Comparison of ENCODE assay signal across 19 cellular contexts in genomic region chr14:54643696-54644176, GRCh38.
DNase-seq lines count a peak whose midpoint lies in the region; TF ChIP-seq lines count a peak whose summit lies in the region.
"Had no signal": no experiment of that assay in that cellular context is flagged by ENCODE, and none has a peak within 500 bp of the region (broad histone marks: within the 10 kb centered on the region; RNA-seq: fewer than 3 reads in every experiment).

No MANE protein-coding gene starts in this region.

- peaks cover 12 to 20% of the 10 kb centered on the region in 2 experiments for H3K4me1 Mint-ChIP-seq in H9
- peaks cover 10% of the 10 kb centered on the region for H3K4me1 Mint-ChIP-seq in progenitor cell of endocrine pancreas (ENCODE audit: low read depth)

- DNase-seq in H9 (no peak), SW480 (ENCODE audit: low spot score) (peak; percentile 77), kidney glomerular epithelial cell (lab: John Stamatoyannopoulos, UW) (peak; percentile 58), progenitor cell of endocrine pancreas (ENCODE audit: low spot score, unreplicated experiment) (no peak), NCI-H524 (lab: John Stamatoyannopoulos, UW) (no peak), anterior cingulate cortex (lab: John Stamatoyannopoulos, UW) (no peak), NOMO-1 (lab: John Stamatoyannopoulos, UW; ENCODE audit: unreplicated experiment in 2 of 2) (no peak), NCI-H1694 (lab: John Stamatoyannopoulos, UW) (no peak)
- DNase-seq: activated CD4-positive, alpha-beta memory T cell treated with anti-CD3 and anti-CD28 coated beads for 36 hours; activated gamma-delta T cell; colonic mucosa; DND-41; kidney; NCI-H1694 treated with DMSO at 0.1 percent for 48 hours; nucleus accumbens; spleen; stimulated activated CD4-positive, alpha-beta T cell treated with anti-CD3 and anti-CD28 coated beads, Interleukin-4, amount 100 ng/mL, for 1 hour; testis had no signal

- H3K23ac ChIP-seq in H9 (ENCODE audit: insufficient read length, low read depth, low read length), result no peak overlapping the region

- H4K8ac ChIP-seq in H9 (replicated peaks; ENCODE audit: insufficient read length, low read depth, low read length), result no peak overlapping the region

- WGBS in H9 (ENCODE audit: extremely low coverage, insufficient read length, low lambda C conversion rate), result no CpG with 5 or more reads among the region's 5 CpGs

- no peaks in the 10 kb centered on the region for H3K9me3 ChIP-seq in H9 (ENCODE audit: control insufficient read depth, low read depth, low read length)
- H3K9me3 ChIP-seq: colonic mucosa, spleen, testis had no signal

- H4K5ac ChIP-seq in H9 (ENCODE audit: insufficient read length, low read depth, low read length), result no peak overlapping the region

- no peak for TF ChIP-seq CTCF in H9 (conservative IDR thresholded peaks at IDR 0.05)
- TF ChIP-seq CTCF in progenitor cell of endocrine pancreas (IDR thresholded peaks at IDR 0.05; ENCODE audit: unreplicated experiment), result no peak

- H3K27ac Mint-ChIP-seq in H9, result peak overlapping the region; percentile 21 to 64 (median 30); a peak in 2 of 7 replicates
- peak overlapping the region; percentile 35 for H3K27ac Mint-ChIP-seq in progenitor cell of endocrine pancreas
- H3K27ac Mint-ChIP-seq: activated CD4-positive, alpha-beta memory T cell treated with anti-CD3 and anti-CD28 coated beads for 36 hours; stimulated activated memory B cell treated with anti-CD40 and anti-IgM and Interleukin-4, amounts not matched to agents 10 μg/mL and 1 μg/mL and 100 μg/mL, for 72 hours had no signal

- H2BK15ac ChIP-seq in H9 (ENCODE audit: low read depth, low read length), result no peak overlapping the region

- H3T11ph ChIP-seq in H9 (ENCODE audit: low read length), result no peak overlapping the region

- no peaks in the 10 kb centered on the region for H4K20me1 ChIP-seq in H9 (ENCODE audit: control insufficient read depth, insufficient read depth, insufficient read length)

- no peak overlapping the region for H2BK120ac ChIP-seq in H9 (ENCODE audit: low read depth, low read length, poor library complexity, severe bottlenecking)

- no peaks in the 10 kb centered on the region for H3K27me3 ChIP-seq in H9 (ENCODE audit: insufficient read depth, low read length)
- H3K27me3 ChIP-seq: colonic mucosa, spleen, testis had no signal

- H3K18ac ChIP-seq in H9 (ENCODE audit: insufficient read length, low read depth, low read length), result no peak overlapping the region

- H2BK20ac ChIP-seq in H9 (ENCODE audit: low read depth, low read length, poor library complexity, severe bottlenecking), result no peak overlapping the region

- no peak overlapping the region for H2AFZ ChIP-seq in H9 (ENCODE audit: low read length)

- no peak overlapping the region for H3K14ac ChIP-seq in H9 (ENCODE audit: insufficient read depth, low read length)

- H3K4ac ChIP-seq in H9 (ENCODE audit: low read depth, low read length), result no peak overlapping the region

- H3K27me3 Mint-ChIP-seq in H9 (ENCODE audit: low read depth), result no peaks in the 10 kb centered on the region
- peaks cover 9% of the 10 kb centered on the region for H3K27me3 Mint-ChIP-seq in progenitor cell of endocrine pancreas
- H3K27me3 Mint-ChIP-seq: stimulated activated memory B cell treated with anti-CD40 and anti-IgM and Interleukin-4, amounts not matched to agents 10 μg/mL and 1 μg/mL and 100 μg/mL, for 72 hours had no signal

- H3K23me2 ChIP-seq in H9 (ENCODE audit: insufficient read length, low read depth, low read length, poor library complexity, severe bottlenecking), result no peaks in the 10 kb centered on the region

- no peak overlapping the region for H3K4me2 ChIP-seq in H9 (ENCODE audit: insufficient read depth, insufficient read length, low read length)

- no peak overlapping the region for H3K27ac ChIP-seq in H9 (ENCODE audit: insufficient read length, low read depth, low read length)
- H3K27ac ChIP-seq: colonic mucosa, spleen, testis had no signal

- no peaks in the 10 kb centered on the region for H3K79me1 ChIP-seq in H9 (ENCODE audit: insufficient read depth, low read depth, low read length, poor library complexity, severe bottlenecking)

- H2AK5ac ChIP-seq in H9 (ENCODE audit: insufficient read length, low read length), result no peak overlapping the region

- no peak overlapping the region for H4K91ac ChIP-seq in H9 (ENCODE audit: insufficient read length, low read depth, low read length)

- no peak overlapping the region for H2BK5ac ChIP-seq in H9 (ENCODE audit: insufficient read length, low read length)

- no peak overlapping the region for H3K56ac ChIP-seq in H9 (ENCODE audit: insufficient read length, low read depth, low read length)

- no peaks in the 10 kb centered on the region for H3K79me2 ChIP-seq in H9 (ENCODE audit: insufficient read depth, low read length)

- no peaks in the 10 kb centered on the region for H3K36me3 Mint-ChIP-seq in H9 (ENCODE audit: insufficient read depth in 1 of 3, low read depth in 3 of 3)
- H3K36me3 Mint-ChIP-seq in progenitor cell of endocrine pancreas (ENCODE audit: insufficient read depth), result no peaks in the 10 kb centered on the region
- H3K36me3 Mint-ChIP-seq: activated CD4-positive, alpha-beta memory T cell treated with anti-CD3 and anti-CD28 coated beads for 36 hours; stimulated activated memory B cell treated with anti-CD40 and anti-IgM and Interleukin-4, amounts not matched to agents 10 μg/mL and 1 μg/mL and 100 μg/mL, for 72 hours had no signal

- H3K9me3 Mint-ChIP-seq in H9 (no peaks in the 10 kb centered on the region), progenitor cell of endocrine pancreas (ENCODE audit: low read depth) (no peaks in the 10 kb centered on the region)
- H3K9me3 Mint-ChIP-seq: activated CD4-positive, alpha-beta memory T cell treated with anti-CD3 and anti-CD28 coated beads for 36 hours; stimulated activated memory B cell treated with anti-CD40 and anti-IgM and Interleukin-4, amounts not matched to agents 10 μg/mL and 1 μg/mL and 100 μg/mL, for 72 hours had no signal

- peaks cover 11% of the 10 kb centered on the region; the same call in 1 of the 2 replicates for H3K4me1 ChIP-seq in H9 (ENCODE audit: insufficient read depth, low read length)
- H3K4me1 ChIP-seq: colonic mucosa, testis had no signal

- H2BK12ac ChIP-seq in H9 (ENCODE audit: insufficient read length, low read depth, low read length), result no peak overlapping the region

- no peak overlapping the region for H3K9ac ChIP-seq in H9 (ENCODE audit: extremely low read depth, insufficient read length, low read length)

- no peak overlapping the region for H3K4me3 Mint-ChIP-seq in H9
- H3K4me3 Mint-ChIP-seq in progenitor cell of endocrine pancreas (ENCODE audit: low read depth), result no peak overlapping the region
- H3K4me3 Mint-ChIP-seq: activated CD4-positive, alpha-beta memory T cell treated with anti-CD3 and anti-CD28 coated beads for 36 hours; stimulated activated memory B cell treated with anti-CD40 and anti-IgM and Interleukin-4, amounts not matched to agents 10 μg/mL and 1 μg/mL and 100 μg/mL, for 72 hours had no signal

Comparison
In these comparisons a context has a peak if more than half of its experiments do, and no peak if none do; other contexts are left out.
1. DNase-seq: peak in SW480 (single experiment) and kidney glomerular epithelial cell (single experiment); none in H9 (single experiment), progenitor cell of endocrine pancreas (single experiment), NCI-H524 (0 of 2), anterior cingulate cortex (0 of 58), NOMO-1 (0 of 2) and NCI-H1694 (single experiment).